8 cellular contexts compared by ENCODE assay signal in the genomic region with DNA sequence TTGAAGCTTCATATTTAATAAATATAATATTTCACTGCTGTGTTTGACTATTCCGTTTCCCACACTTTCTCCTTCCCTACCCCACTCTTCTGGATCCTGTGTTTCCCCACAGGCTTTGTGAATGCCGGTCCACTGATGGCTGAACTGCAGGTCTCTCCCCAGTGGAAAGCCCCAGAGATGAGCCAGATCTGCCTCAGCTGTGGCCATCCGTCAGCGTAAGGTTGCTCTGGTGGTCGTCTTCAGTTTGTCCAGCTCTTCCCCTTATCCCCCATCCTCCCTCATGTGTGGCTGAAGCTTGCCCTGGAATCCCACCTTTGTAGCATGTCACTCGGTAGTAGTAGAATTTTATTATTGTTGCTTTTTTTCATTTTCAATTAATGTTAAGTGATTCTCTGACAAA. TPM values are rescaled to one million over a fixed set of nuclear protein-coding genes. Genes with fewer than 3 reads are reported as not detected.
DNase-seq lines count a peak whose midpoint lies in the region; ATAC-seq, FAIRE-seq and TF ChIP-seq lines count a peak whose summit lies in the region.

No MANE protein-coding gene starts in this region.

- TF ChIP-seq CTCF in activated B cell treated with CpG ODN at 0.5 μM for 24 hours (IDR thresholded peaks at IDR 0.05): no peak
- TF ChIP-seq CTCF in HepG2 (CRISPR knock-in tag; IDR thresholded peaks at IDR 0.05): no peak

- H3K9me3 Mint-ChIP-seq in activated CD4-positive, alpha-beta T cell treated with anti-CD3 and anti-CD28 coated beads, Interleukin-2, amount 10 ng/mL, durations not matched to agents 24 days and 14 days: no peaks in the 10 kb centered on the region
- no peaks in the 10 kb centered on the region for H3K9me3 Mint-ChIP-seq in activated B cell treated with CpG ODN at 0.5 μM for 24 hours

- in situ Hi-C loops in HepG2 (cut with HindIII; ENCODE audit: extremely low pct_ligation_motif_present, low pct_unique_long_range_greater_than_20kb): no loop called here

- no peak for ATAC-seq in activated B cell treated with CpG ODN at 0.5 μM for 24 hours (ENCODE audit: low read depth)
- no peak; the same call in 2 of the 3 replicates for ATAC-seq in HepG2
- ATAC-seq in GM19324 (IDR thresholded peaks at IDR 0.05; ENCODE audit: low FRiP score, unreplicated experiment): no peak
- no peak for ATAC-seq in HG03571 (IDR thresholded peaks at IDR 0.05; ENCODE audit: unreplicated experiment)

- peak overlapping the region; percentile 99 for H3K27ac Mint-ChIP-seq in activated CD4-positive, alpha-beta T cell treated with anti-CD3 and anti-CD28 coated beads, Interleukin-2, amount 10 ng/mL, durations not matched to agents 24 days and 14 days
- peak overlapping the region; percentile 96 for H3K27ac Mint-ChIP-seq in activated B cell treated with CpG ODN at 0.5 μM for 24 hours

- peak overlapping the region; percentile 46 for H3K9ac ChIP-seq in HepG2 (ENCODE audit: insufficient read depth, low read depth, low read length)

- FAIRE-seq in HepG2 (lab: Jason Lieb, UNC): no peak

- WGBS in HepG2 (ENCODE audit: low lambda C conversion rate): 52% methylated on average over 6 of the region's 6 CpGs

- H3K9me3 ChIP-seq in HepG2 (ENCODE audit: low read length): no peaks in the 10 kb centered on the region

- no peaks in the 10 kb centered on the region for H3K36me3 ChIP-seq in HepG2 (replicated peaks in 1 of 2; ENCODE audit: control insufficient read depth in 1 of 2, insufficient read depth in 2 of 2, low read length in 2 of 2)

- H3K4me1 ChIP-seq in HepG2 (ENCODE audit: insufficient read depth, low read length): peaks cover 90% of the 10 kb centered on the region

- BruUV-seq in HepG2 (replicated peaks; lab: Mats Ljungman, UMichigan): no TSS peak

- peaks cover 77% of the 10 kb centered on the region for H3K4me1 Mint-ChIP-seq in activated CD4-positive, alpha-beta T cell treated with anti-CD3 and anti-CD28 coated beads, Interleukin-2, amount 10 ng/mL, durations not matched to agents 24 days and 14 days
- H3K4me1 Mint-ChIP-seq in activated B cell treated with CpG ODN at 0.5 μM for 24 hours: peaks cover 97% of the 10 kb centered on the region

- H4K20me1 ChIP-seq in HepG2 (ENCODE audit: insufficient read depth, low read length): no peaks in the 10 kb centered on the region

- H3K4me3 Mint-ChIP-seq in activated CD4-positive, alpha-beta T cell treated with anti-CD3 and anti-CD28 coated beads, Interleukin-2, amount 10 ng/mL, durations not matched to agents 24 days and 14 days: peak overlapping the region; percentile 88
- H3K4me3 Mint-ChIP-seq in activated B cell treated with CpG ODN at 0.5 μM for 24 hours: peak overlapping the region; percentile 74

- no peak overlapping the region for H2AFZ ChIP-seq in HepG2 (ENCODE audit: low read length)

- no peak for TF ChIP-seq POLR2A in HepG2 (IDR thresholded peaks at IDR 0.05; ENCODE audit: insufficient read depth in 1 of 2, low read depth in 2 of 2, low read length in 2 of 2)

- TF ChIP-seq EP300 in HepG2 (IDR thresholded peaks at IDR 0.05; ENCODE audit: low read depth in 2 of 2, low read length in 2 of 2) (no peak), HepG2 (CRISPR knock-in tag; IDR thresholded peaks at IDR 0.05; ENCODE audit: borderline replicate concordance) (no peak)

- CTCF ChIA-PET in activated B cell treated with CpG ODN at 0.5 μM for 24 hours (lab: Charles Lee) (interaction anchor here (1.1 to 5.3 kb wide), 7 partner anchors 11 to 241 kb away, joined by 4 to 39 read pairs (median 6); a partner anchor contains a TSS), HepG2 (lab: Yijun Ruan, JAX; ENCODE audit: low intra/inter-chr PET ratio, low total read pairs) (interaction anchor here (1.4 kb wide), 1 partner anchor 19 kb away, joined by 5 read pairs; no protein-coding TSS in a partner anchor)

- peak overlapping the region in 2 of 3 experiments; percentile 23 to 47; a peak in 2 of 6 replicates for H3K4me3 ChIP-seq in HepG2 (replicated peaks in 1 of 3; ENCODE audit: insufficient read depth in 1 of 3, low read depth in 2 of 3, low read length in 3 of 3)

- H3K27ac ChIP-seq in HepG2 (ENCODE audit: extremely low read length, insufficient read depth, low read length): peak overlapping the region; percentile 81
- peak overlapping the region; percentile 67 for H3K27ac ChIP-seq in substantia nigra (ENCODE audit: low read depth, low read length, poor library complexity, severe bottlenecking)

- peaks cover 41% of the 10 kb centered on the region for H3K36me3 Mint-ChIP-seq in activated CD4-positive, alpha-beta T cell treated with anti-CD3 and anti-CD28 coated beads, Interleukin-2, amount 10 ng/mL, durations not matched to agents 24 days and 14 days (ENCODE audit: low read depth)
- H3K36me3 Mint-ChIP-seq in activated B cell treated with CpG ODN at 0.5 μM for 24 hours (ENCODE audit: low read depth): peaks cover 60% of the 10 kb centered on the region

- H3K27me3 Mint-ChIP-seq in activated CD4-positive, alpha-beta T cell treated with anti-CD3 and anti-CD28 coated beads, Interleukin-2, amount 10 ng/mL, durations not matched to agents 24 days and 14 days: no peaks in the 10 kb centered on the region
- H3K27me3 Mint-ChIP-seq in activated B cell treated with CpG ODN at 0.5 μM for 24 hours: no peaks in the 10 kb centered on the region

- intact Hi-C loops in activated CD4-positive, alpha-beta T cell treated with anti-CD3 and anti-CD28 coated beads, Interleukin-2, amount 10 ng/mL, durations not matched to agents 24 days and 14 days (cut with micrococcal nuclease): loop anchor here (1.0 to 5.0 kb wide), 7 partner anchors 10 to 343 kb away; a partner anchor contains a TSS
- intact Hi-C loops in activated B cell treated with CpG ODN at 0.5 μM for 24 hours (cut with micrococcal nuclease) (loop anchor here (1.0 kb wide), 5 partner anchors 10 to 70 kb away; no protein-coding TSS in a partner anchor), HepG2 (cut with micrococcal nuclease; ENCODE audit: unreplicated experiment) (no loop called here)

- peak overlapping the region; percentile 64 for H3K4me2 ChIP-seq in HepG2 (ENCODE audit: low read depth, low read length)

- H3K27me3 ChIP-seq in HepG2 (ENCODE audit: control insufficient read depth in 1 of 2, insufficient read depth in 2 of 2, low read length in 2 of 2): no peaks in the 10 kb centered on the region

- no peak for TF ChIP-seq RAD21 in HepG2 (CRISPR knock-in tag; IDR thresholded peaks at IDR 0.05)

- peak; percentile 75 for DNase-seq in activated CD4-positive, alpha-beta T cell treated with anti-CD3 and anti-CD28 coated beads, Interleukin-2, amount 10 ng/mL, durations not matched to agents 24 days and 14 days
- no peak for DNase-seq in activated CD4-positive, alpha-beta T cell treated with anti-CD3 and anti-CD28 coated beads for 48 hours
- DNase-seq in activated B cell treated with CpG ODN at 0.5 μM for 24 hours (no peak), HepG2 (ENCODE audit: low spot score) (no peak), substantia nigra (lab: John Stamatoyannopoulos, UW) (no peak), AG08395 (ENCODE audit: low spot score) (no peak)

- H3K79me2 ChIP-seq in HepG2 (ENCODE audit: insufficient read depth, low read length): peaks cover 77% of the 10 kb centered on the region

- POLR2A ChIA-PET in activated B cell treated with CpG ODN at 0.5 μM for 24 hours (lab: Charles Lee): interaction anchor here (1.0 to 17.6 kb wide), 21 partner anchors 4 to 346 kb away, joined by 3 to 625 read pairs (median 12); a partner anchor contains a TSS
- POLR2A ChIA-PET in HepG2 (lab: Yijun Ruan, JAX): interaction anchor here (1.5 to 4.7 kb wide), 5 partner anchors 11 to 70 kb away, joined by 5 to 39 read pairs (median 14); a partner anchor contains a TSS

RNA-seq across cellular contexts. Expression of a gene that starts 11.4 kb away (rescaled TPM):
- total RNA-seq in activated CD4-positive, alpha-beta T cell treated with anti-CD3 and anti-CD28 coated beads, Interleukin-2, amount 10 ng/mL, durations not matched to agents 24 days and 14 days: 156 and 157 TPM in 2 replicates
- total RNA-seq in activated B cell treated with CpG ODN at 0.5 μM for 24 hours (202 and 220 TPM in 2 replicates), HepG2 (2016; rRNA removed; fragmentation: Illumina TruSeq; extraction: Trizol) (19.0 and 21.2 TPM in 2 replicates)
- 3.7 and 4.1 TPM in 2 replicates for total RNA-seq in HepG2 (2016; cell fraction: cytosol; rRNA removed; fragmentation: Illumina TruSeq; extraction: Trizol; ENCODE audit: low read depth)
- total RNA-seq in HepG2 (2016; cell fraction: insoluble cytoplasmic fraction; rRNA removed; fragmentation: Illumina TruSeq; extraction: Trizol): 17.0 and 17.7 TPM in 2 replicates
- total RNA-seq in HepG2 (2016; cell fraction: membrane; rRNA removed; fragmentation: Illumina TruSeq; extraction: Trizol): 9.4 and 9.9 TPM in 2 replicates
- total RNA-seq in HepG2 (2016; cell fraction: nucleus; rRNA removed; fragmentation: Illumina TruSeq; extraction: Trizol): 12.5 and 12.6 TPM in 2 replicates
- 22.3 and 22.5 TPM in 2 replicates for polyA plus RNA-seq in HepG2 (2011; rRNA removed)
- polyA plus RNA-seq in HepG2 (2011; cell fraction: cytosol; rRNA removed): 19.5 and 21.2 TPM in 2 replicates
- polyA plus RNA-seq in HepG2 (2011; cell fraction: nucleus; rRNA removed): 14.7 and 15.6 TPM in 2 replicates
- 22.4 and 36.2 TPM in 2 replicates for polyA plus RNA-seq in HepG2 (2012)
- 2.5 and 2.8 TPM in 2 replicates for polyA plus RNA-seq in HepG2 (2016; cell fraction: cytosol; fragmentation: Illumina TruSeq; extraction: Trizol; ENCODE audit: low read depth)
- 24.0 and 32.1 TPM in 2 replicates for polyA plus RNA-seq in HepG2 (2016; cell fraction: insoluble cytoplasmic fraction; fragmentation: Illumina TruSeq; extraction: Trizol; ENCODE audit: low read depth)
- 10.0 and 10.2 TPM in 2 replicates for polyA plus RNA-seq in HepG2 (2016; cell fraction: membrane; fragmentation: Illumina TruSeq; extraction: Trizol; ENCODE audit: low read depth)
- polyA plus RNA-seq in HepG2 (2016; cell fraction: nucleus; fragmentation: Illumina TruSeq; extraction: Trizol; ENCODE audit: insufficient read depth, low read depth): 29.2 and 32.0 TPM in 2 replicates
- polyA minus RNA-seq in HepG2 (2011; rRNA and poly(A)+ RNA removed; ENCODE audit: low replicate concordance): 14.4 and 37.7 TPM in 2 replicates
- polyA minus RNA-seq in HepG2 (2011; cell fraction: cytosol; rRNA and poly(A)+ RNA removed): 14.2 and 14.6 TPM in 2 replicates
- polyA minus RNA-seq in HepG2 (2011; cell fraction: nucleus; rRNA and poly(A)+ RNA removed): 12.0 and 16.8 TPM in 2 replicates
